Comparison of ENCODE assay signal across 1 cellular context in the genomic region with DNA sequence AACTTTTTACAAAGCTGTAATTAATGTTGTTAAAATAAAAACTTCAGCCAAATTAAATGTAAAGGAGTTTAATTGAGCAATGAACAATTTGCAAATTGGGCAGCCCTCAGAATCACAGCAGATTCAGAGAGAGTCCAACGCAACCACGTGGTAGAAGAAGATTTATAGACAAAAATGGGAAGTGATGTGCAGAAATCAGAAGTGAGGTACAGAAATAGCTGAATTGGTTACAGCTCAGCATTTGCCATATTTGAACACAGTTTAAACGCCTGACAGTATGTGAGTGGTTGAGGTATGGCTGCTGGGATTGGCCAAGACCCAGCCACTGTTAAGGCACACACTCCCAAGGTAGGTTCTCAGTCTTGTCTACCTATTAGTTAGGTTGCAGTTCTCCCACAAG.
A peak's percentile ranks its signal among the peaks of the same experiment; 100 is the strongest.
TF ChIP-seq lines count a peak whose summit lies in the region.

No MANE protein-coding gene starts in this region.

TF ChIP-seq in GM12878, 131 proteins besides CTCF, POLR2A, EP300 and RAD21 (continued from another document):
- TF ChIP-seq SPI1 (IDR thresholded peaks at IDR 0.05; ENCODE audit: borderline replicate concordance, insufficient read depth, low read depth, low read length) = peak; percentile 49; the same call in 1 of the 2 replicates
TF ChIP-seq in GM12878: peak in this region for 1.
